ENCODE assay signal across 24 cellular contexts in the genomic region with DNA sequence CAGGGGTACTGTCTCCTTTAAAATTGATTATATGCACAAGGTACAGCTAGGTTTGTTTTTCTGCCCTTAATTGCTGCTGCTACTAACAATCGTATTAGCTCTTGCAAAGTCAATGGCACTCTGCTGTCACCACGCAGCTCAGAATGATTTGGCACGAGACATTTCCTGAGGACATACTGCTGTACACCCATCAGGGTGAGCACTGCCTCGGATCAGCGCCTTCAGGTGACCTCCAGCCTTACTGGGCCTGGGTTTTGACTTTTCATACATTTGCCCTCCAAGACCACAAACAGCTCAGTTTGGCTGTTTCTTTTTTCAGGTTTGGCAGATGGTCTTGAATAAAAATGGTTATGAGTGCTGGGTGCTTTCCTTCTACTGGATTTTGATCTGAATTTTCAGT.
DNase-seq lines count a peak whose midpoint lies in the region; ATAC-seq and TF ChIP-seq lines count a peak whose summit lies in the region.
"Had no signal": no experiment of that assay in that cellular context is flagged by ENCODE, and none has a peak within 500 bp of the region (broad histone marks: within the 10 kb centered on the region; RNA-seq: fewer than 3 reads in every experiment).

No MANE protein-coding gene starts in this region.

- ATAC-seq in foreskin keratinocyte (no peak), GM19023 (IDR thresholded peaks at IDR 0.05; ENCODE audit: unreplicated experiment) (no peak)
- ATAC-seq: activated naive CD4-positive, alpha-beta T cell treated with anti-CD3 and anti-CD28 coated beads, Interleukin-2, amount 50 U/mL, for 72 hours; gastroesophageal sphincter; upper lobe of right lung had no signal

- DNase-seq in NCI-H1436 (lab: John Stamatoyannopoulos, UW) (peak; percentile 23), NCI-H1436 treated with DMSO at 0.1 percent for 48 hours (lab: John Stamatoyannopoulos, UW) (no peak), GM12865 (ENCODE audit: low read depth) (peak; percentile 42), NCI-H69 (lab: John Stamatoyannopoulos, UW) (peak; percentile 64), kidney tubule cell (ENCODE audit: low spot score) (peak; percentile 12), AG20443 (ENCODE audit: low spot score) (no peak), foreskin keratinocyte (no peak)
- DNase-seq: activated CD4-positive, alpha-beta T cell treated with anti-CD3 and anti-CD28 coated beads for 4 hours; activated CD8-positive, alpha-beta memory T cell treated with anti-CD3 and anti-CD28 coated beads for 24 hours; CD4-positive, alpha-beta T cell; effector CD4-positive, alpha-beta T cell; H9; NCI-H526; nephron progenitor cell; stimulated activated naive CD4-positive, alpha-beta T cell treated with Interleukin-2 at 50 U/mL for 16 hours; T-helper 9 cell; upper lobe of right lung had no signal

- no peaks in the 10 kb centered on the region for H3K4me1 ChIP-seq in foreskin keratinocyte
- H3K4me1 ChIP-seq: gastroesophageal sphincter, suprapubic skin, upper lobe of right lung had no signal

- TF ChIP-seq CTCF in GM12865 (IDR thresholded peaks at IDR 0.05; ENCODE audit: insufficient read depth, low read depth, low read length, missing control alignments): no peak
- TF ChIP-seq CTCF in foreskin keratinocyte (conservative IDR thresholded peaks at IDR 0.05): no peak

- no peaks in the 10 kb centered on the region for H3K27me3 ChIP-seq in foreskin keratinocyte
- H3K27me3 ChIP-seq: gastroesophageal sphincter, SJSA1, suprapubic skin, upper lobe of right lung had no signal

- H3K4me3 ChIP-seq in GM12865 (ENCODE audit: low read depth, low read length): no peak overlapping the region
- H3K4me3 ChIP-seq: gastroesophageal sphincter, SJSA1, skin epidermis, suprapubic skin, upper lobe of right lung had no signal

- H3K27ac ChIP-seq in foreskin keratinocyte: no peak overlapping the region
- H3K27ac ChIP-seq: gastroesophageal sphincter, SJSA1, skin epidermis, suprapubic skin, upper lobe of right lung, VCaP had no signal

Comparison
In these comparisons a context has a peak if more than half of its experiments do, and no peak if none do; other contexts are left out.
1. DNase-seq: peak in NCI-H1436 (single experiment), GM12865 (single experiment), NCI-H69 (single experiment) and kidney tubule cell (single experiment); none in NCI-H1436 treated with DMSO at 0.1 percent for 48 hours (single experiment), AG20443 (single experiment) and foreskin keratinocyte (0 of 2).